Comparison of ENCODE assay signal across 1 cellular context in the genomic region with DNA sequence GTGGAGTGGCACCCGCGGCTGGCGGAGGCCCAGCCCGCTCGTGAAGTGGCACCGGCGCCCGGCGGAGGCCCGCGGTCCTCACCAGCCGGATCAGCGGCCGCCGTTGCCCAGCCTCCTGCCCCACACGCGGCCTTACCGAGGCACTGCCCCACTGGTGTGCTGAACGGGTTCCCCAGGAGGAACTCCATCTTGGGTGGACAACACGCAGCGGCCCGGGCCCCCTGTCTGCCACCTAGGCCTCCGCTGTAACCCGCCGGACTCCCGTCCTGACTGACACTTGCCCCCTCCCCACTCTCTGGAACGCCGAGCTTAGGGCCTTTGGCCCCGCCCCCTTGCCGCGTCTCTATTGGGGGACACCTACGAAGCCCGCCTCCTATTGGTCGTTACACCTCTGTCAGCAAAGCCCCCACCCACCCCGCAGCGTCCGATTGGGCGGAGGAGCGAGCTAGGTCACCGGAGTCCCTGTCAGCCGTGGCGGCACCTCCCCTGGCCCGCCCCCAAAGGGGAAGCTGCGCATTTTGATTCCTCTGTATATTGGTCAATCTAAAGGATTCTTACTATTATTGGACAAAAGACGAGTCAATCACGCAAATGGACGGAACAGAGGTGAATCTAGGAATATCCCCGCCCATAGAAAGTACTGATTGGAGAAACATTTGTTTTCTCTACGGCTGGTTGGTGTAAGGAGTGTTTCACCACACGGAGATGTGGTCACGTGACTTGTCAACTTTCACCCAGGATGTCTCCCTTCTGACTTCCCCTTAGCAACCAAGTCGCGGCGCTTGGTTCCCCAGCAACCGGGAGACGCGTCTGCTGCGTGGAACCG.
A peak's percentile ranks its signal among the peaks of the same experiment; 100 is the strongest.
TF ChIP-seq lines count a peak whose summit lies in the region.

TSS of gene DRC3 (plus strand) at position 737 of the 826 bp plus-strand sequence. CDS start 4,737 bp downstream, outside the sequence.
TSS of gene TOM1L2 (minus strand) at position 275 of the 826 bp plus-strand sequence. CDS start at position 188, 87 bp downstream.

TF ChIP-seq in K562, 482 proteins besides CTCF, POLR2A, EP300 and RAD21 (continued from another document and continues in another):
- peak; percentile 82 for TF ChIP-seq ZBTB40 (IDR thresholded peaks at IDR 0.05)
- TF ChIP-seq ZBTB40 (CRISPR knock-in tag; IDR thresholded peaks at IDR 0.05): no peak
- peak; percentile 71; the same call in 1 of the 2 replicates for TF ChIP-seq MITF (IDR thresholded peaks at IDR 0.05)
- no peak for TF ChIP-seq CHD1 (IDR thresholded peaks at IDR 0.05; ENCODE audit: low read length)
- no peak for TF ChIP-seq PCBP1 (IDR thresholded peaks at IDR 0.05; ENCODE audit: low read depth, low read length, poor library complexity, severe bottlenecking)
- no peak for TF ChIP-seq KAT8 (IDR thresholded peaks at IDR 0.05; ENCODE audit: low read depth)
- TF ChIP-seq CREM (IDR thresholded peaks at IDR 0.05; ENCODE audit: low read depth): peak; percentile 70
- TF ChIP-seq RCOR1 (IDR thresholded peaks at IDR 0.05; ENCODE audit: borderline replicate concordance in 1 of 2, low read depth in 2 of 2, low read length in 2 of 2): peak in 1 of 2 experiments; percentile 14; a peak in 1 of 4 replicates
- TF ChIP-seq, protein P1, sequence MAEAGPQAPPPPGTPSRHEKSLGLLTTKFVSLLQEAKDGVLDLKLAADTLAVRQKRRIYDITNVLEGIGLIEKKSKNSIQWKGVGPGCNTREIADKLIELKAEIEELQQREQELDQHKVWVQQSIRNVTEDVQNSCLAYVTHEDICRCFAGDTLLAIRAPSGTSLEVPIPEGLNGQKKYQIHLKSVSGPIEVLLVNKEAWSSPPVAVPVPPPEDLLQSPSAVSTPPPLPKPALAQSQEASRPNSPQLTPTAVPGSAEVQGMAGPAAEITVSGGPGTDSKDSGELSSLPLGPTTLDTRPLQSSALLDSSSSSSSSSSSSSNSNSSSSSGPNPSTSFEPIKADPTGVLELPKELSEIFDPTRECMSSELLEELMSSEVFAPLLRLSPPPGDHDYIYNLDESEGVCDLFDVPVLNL (CRISPR knock-in tag; IDR thresholded peaks at IDR 0.05; ENCODE audit: low read depth): no peak
- TF ChIP-seq RBBP5 (IDR thresholded peaks at IDR 0.05; ENCODE audit: borderline replicate concordance, insufficient read depth, low read length, poor library complexity, severe bottlenecking): no peak
- TF ChIP-seq SAP30 (IDR thresholded peaks at IDR 0.05; ENCODE audit: borderline replicate concordance, insufficient read depth, low read depth, low read length, poor library complexity, severe bottlenecking): peak; percentile 91
- TF ChIP-seq, protein P2, sequence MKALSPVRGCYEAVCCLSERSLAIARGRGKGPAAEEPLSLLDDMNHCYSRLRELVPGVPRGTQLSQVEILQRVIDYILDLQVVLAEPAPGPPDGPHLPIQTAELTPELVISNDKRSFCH (CRISPR knock-in tag; IDR thresholded peaks at IDR 0.05): no peak
- TF ChIP-seq, protein P2 (tag; IDR thresholded peaks at IDR 0.05): no peak
- TF ChIP-seq MNT (conservative IDR thresholded peaks at IDR 0.05): peak; percentile 79 to 87
- no peak for TF ChIP-seq CEBPG (CRISPR knock-in tag; IDR thresholded peaks at IDR 0.05)
- TF ChIP-seq CEBPG (tag; conservative IDR thresholded peaks at IDR 0.05 in 1 of 2, IDR thresholded peaks at IDR 0.05 in 1 of 2): peak; percentile 62 to 66; a peak in 3 of 4 replicates
- peak; percentile 100 for TF ChIP-seq TFE3 (CRISPR knock-in tag; IDR thresholded peaks at IDR 0.05)
- TF ChIP-seq TCF7 (IDR thresholded peaks at IDR 0.05; ENCODE audit: borderline replicate concordance): no peak
- TF ChIP-seq ZZZ3 (IDR thresholded peaks at IDR 0.05): no peak
- TF ChIP-seq, protein P3, sequence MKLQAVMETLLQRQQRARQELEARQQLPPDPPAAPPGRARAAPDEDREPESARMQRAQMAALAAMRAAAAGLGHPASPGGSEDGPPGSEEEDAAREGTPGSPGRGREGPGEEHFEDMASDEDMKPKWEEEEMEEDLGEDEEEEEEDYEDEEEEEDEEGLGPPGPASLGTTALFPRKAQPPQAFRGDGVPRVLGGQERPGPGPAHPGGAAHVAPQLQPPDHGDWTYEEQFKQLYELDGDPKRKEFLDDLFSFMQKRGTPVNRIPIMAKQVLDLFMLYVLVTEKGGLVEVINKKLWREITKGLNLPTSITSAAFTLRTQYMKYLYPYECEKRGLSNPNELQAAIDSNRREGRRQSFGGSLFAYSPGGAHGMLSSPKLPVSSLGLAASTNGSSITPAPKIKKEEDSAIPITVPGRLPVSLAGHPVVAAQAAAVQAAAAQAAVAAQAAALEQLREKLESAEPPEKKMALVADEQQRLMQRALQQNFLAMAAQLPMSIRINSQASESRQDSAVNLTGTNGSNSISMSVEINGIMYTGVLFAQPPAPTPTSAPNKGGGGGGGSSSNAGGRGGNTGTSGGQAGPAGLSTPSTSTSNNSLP (IDR thresholded peaks at IDR 0.05; ENCODE audit: borderline replicate concordance, low read depth, low read length): peak; percentile 100
- peak; percentile 90 for TF ChIP-seq GABPA (tag; conservative IDR thresholded peaks at IDR 0.05; ENCODE audit: low read depth)
- peak; percentile 98 for TF ChIP-seq CBFA2T2 (conservative IDR thresholded peaks at IDR 0.05)
- no peak for TF ChIP-seq ZC3H11A (IDR thresholded peaks at IDR 0.05; ENCODE audit: low read depth, low read length)
- TF ChIP-seq POU5F1 (IDR thresholded peaks at IDR 0.05; ENCODE audit: borderline replicate concordance, low read depth, low read length, partially characterized antibody): no peak
- TF ChIP-seq PHTF2 (CRISPR knock-in tag; IDR thresholded peaks at IDR 0.05): no peak
- no peak for TF ChIP-seq RBM15 (IDR thresholded peaks at IDR 0.05; ENCODE audit: insufficient read depth, low read length)
- no peak for TF ChIP-seq ZNF239 (CRISPR knock-in tag; IDR thresholded peaks at IDR 0.05)
- no peak for TF ChIP-seq JUN (IDR thresholded peaks at IDR 0.05; ENCODE audit: borderline replicate concordance, low read depth, low read length)
- TF ChIP-seq JUN (CRISPR knock-in tag; IDR thresholded peaks at IDR 0.05; ENCODE audit: borderline replicate concordance): 0 out of 2 replicates have a peak, but pooled peaks have one; percentile 23
- TF ChIP-seq, protein P4, sequence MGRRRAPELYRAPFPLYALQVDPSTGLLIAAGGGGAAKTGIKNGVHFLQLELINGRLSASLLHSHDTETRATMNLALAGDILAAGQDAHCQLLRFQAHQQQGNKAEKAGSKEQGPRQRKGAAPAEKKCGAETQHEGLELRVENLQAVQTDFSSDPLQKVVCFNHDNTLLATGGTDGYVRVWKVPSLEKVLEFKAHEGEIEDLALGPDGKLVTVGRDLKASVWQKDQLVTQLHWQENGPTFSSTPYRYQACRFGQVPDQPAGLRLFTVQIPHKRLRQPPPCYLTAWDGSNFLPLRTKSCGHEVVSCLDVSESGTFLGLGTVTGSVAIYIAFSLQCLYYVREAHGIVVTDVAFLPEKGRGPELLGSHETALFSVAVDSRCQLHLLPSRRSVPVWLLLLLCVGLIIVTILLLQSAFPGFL (CRISPR knock-in tag; IDR thresholded peaks at IDR 0.05): no peak
- no peak for TF ChIP-seq CBX2 (IDR thresholded peaks at IDR 0.05; ENCODE audit: insufficient read depth, low read length, poor library complexity, severe bottlenecking)
- no peak for TF ChIP-seq POLR3G (IDR thresholded peaks at IDR 0.05; ENCODE audit: extremely low read depth, insufficient read length, insufficient replicate concordance)
- no peak for TF ChIP-seq ERF (CRISPR knock-in tag; IDR thresholded peaks at IDR 0.05)
